ENCODE assay signal across 28 cellular contexts in genomic region chr7:68613897-68614296, GRCh38.
"Had no signal": no experiment of that assay in that cellular context is flagged by ENCODE, and none has a peak within 500 bp of the region (broad histone marks: within the 10 kb centered on the region; RNA-seq: fewer than 3 reads in every experiment).

No MANE protein-coding gene starts in this region.

- H3K4me3 Mint-ChIP-seq: dendritic cell treated with granulocyte-macrophage colony-stimulating factor and Interleukin-4, amounts not matched to agents 40 ng/mL and 50 ng/mL, for 4 days; immature natural killer cell; natural killer cell; neural progenitor cell had no signal

- ATAC-seq: left colon; left ventricle myocardium superior; lower lobe of right lung; natural killer cell; sciatic nerve; stimulated activated naive CD8-positive, alpha-beta T cell treated with anti-CD3 and anti-CD28 coated beads, Interleukin-15, Interleukin-2, amounts not matched to agents 100 U/mL and 50 U/mL, for 24 hours had no signal

- H3K36me3 ChIP-seq: colonic mucosa, esophagus muscularis mucosa, lower lobe of right lung, neural progenitor cell, right atrium auricular region, tibial nerve, upper lobe of left lung had no signal

- H3K27ac Mint-ChIP-seq: dendritic cell treated with granulocyte-macrophage colony-stimulating factor and Interleukin-4, amounts not matched to agents 40 ng/mL and 50 ng/mL, for 4 days; immature natural killer cell; natural killer cell; neural progenitor cell; progenitor cell of endocrine pancreas had no signal

- H3K4me3 ChIP-seq: colonic mucosa, esophagus muscularis mucosa, lower lobe of right lung, neural progenitor cell, right atrium auricular region, smooth muscle cell, testis, tibial nerve, upper lobe of left lung had no signal

- H3K4me1 ChIP-seq: colonic mucosa, lower lobe of right lung, parathyroid adenoma, right atrium auricular region, testis, tibial nerve, upper lobe of left lung had no signal

- H3K27me3 ChIP-seq: colonic mucosa, esophagus muscularis mucosa, neural progenitor cell, right atrium auricular region, testis, tibial nerve, upper lobe of left lung had no signal

- DNase-seq: colonic mucosa; effector CD8-positive, alpha-beta T cell; foreskin melanocyte; hypothalamus; immature natural killer cell; islet precursor cell; kidney glomerular epithelial cell; left colon; left ventricle myocardium superior; lower lobe of right lung; natural killer cell; stimulated activated CD4-positive, alpha-beta T cell treated with anti-CD3 and anti-CD28 coated beads, Interleukin-12 subunit alpha, Interleukin-12 subunit beta, amount 100 ng/mL, for 4 hours; stimulated activated CD4-positive, alpha-beta T cell treated with anti-CD3 and anti-CD28 coated beads, Interleukin-1b, Interleukin-23, amount 100 ng/mL, for 48 hours; stimulated activated CD4-positive, alpha-beta T cell treated with anti-CD3 and anti-CD28 coated beads, Interleukin-4, amount 100 ng/mL, for 1 hour; stimulated activated CD8-positive, alpha-beta memory T cell treated with anti-CD3 and anti-CD28 coated beads, Interleukin-4, amount 100 ng/mL, for 48 hours; stimulated activated naive CD8-positive, alpha-beta T cell treated with anti-CD3 and anti-CD28 coated beads, Interleukin-15, Interleukin-2, amounts not matched to agents 100 U/mL and 50 U/mL, for 24 hours; substantia nigra; testis; upper lobe of left lung had no signal

- H3K9me3 ChIP-seq: colonic mucosa, testis had no signal

- H3K27ac ChIP-seq: colonic mucosa, esophagus muscularis mucosa, lower lobe of right lung, neural progenitor cell, parathyroid adenoma, right atrium auricular region, testis, tibial nerve, upper lobe of left lung had no signal

- H3K4me1 Mint-ChIP-seq: immature natural killer cell, natural killer cell had no signal

- H3K9ac ChIP-seq: neural progenitor cell, parathyroid adenoma had no signal

- H3K27me3 Mint-ChIP-seq: dendritic cell treated with granulocyte-macrophage colony-stimulating factor and Interleukin-4, amounts not matched to agents 40 ng/mL and 50 ng/mL, for 4 days had no signal

- H3K36me3 Mint-ChIP-seq: natural killer cell, neural progenitor cell had no signal
